ENCODE assay signal across 4 cellular contexts in the genomic region with DNA sequence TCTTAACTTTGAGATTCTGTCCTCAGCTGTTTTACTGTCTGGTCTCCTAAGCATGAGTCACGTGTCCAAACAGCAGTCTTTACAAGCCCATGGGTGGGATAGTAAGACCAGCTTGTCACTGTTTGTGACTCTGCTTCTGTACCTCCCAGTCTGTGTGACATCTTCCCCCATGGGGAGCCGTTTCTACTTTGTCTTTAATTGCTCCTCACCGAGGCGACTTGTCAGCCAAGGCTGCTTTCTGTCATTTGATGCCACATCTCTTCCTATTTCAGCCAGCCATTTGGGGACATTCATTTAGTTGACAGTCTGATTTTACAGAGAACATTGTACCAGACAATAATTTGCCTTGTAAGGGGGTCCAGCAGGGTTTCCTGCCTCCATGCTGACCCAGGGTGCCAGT.
"Had no signal": no experiment of that assay in that cellular context is flagged by ENCODE, and none has a peak within 500 bp of the region (broad histone marks: within the 10 kb centered on the region; RNA-seq: fewer than 3 reads in every experiment).

No MANE protein-coding gene starts in this region.

- H3K4me3 ChIP-seq: GM23338 had no signal

- ATAC-seq: GM23338 had no signal

- H3K4me2 ChIP-seq: GM23338 had no signal

- DNase-seq: H9, HCEC 1CT, IMR-90 had no signal

- H2AFZ ChIP-seq: GM23338 had no signal
